8 cellular contexts compared by ENCODE assay signal in the genomic region with DNA sequence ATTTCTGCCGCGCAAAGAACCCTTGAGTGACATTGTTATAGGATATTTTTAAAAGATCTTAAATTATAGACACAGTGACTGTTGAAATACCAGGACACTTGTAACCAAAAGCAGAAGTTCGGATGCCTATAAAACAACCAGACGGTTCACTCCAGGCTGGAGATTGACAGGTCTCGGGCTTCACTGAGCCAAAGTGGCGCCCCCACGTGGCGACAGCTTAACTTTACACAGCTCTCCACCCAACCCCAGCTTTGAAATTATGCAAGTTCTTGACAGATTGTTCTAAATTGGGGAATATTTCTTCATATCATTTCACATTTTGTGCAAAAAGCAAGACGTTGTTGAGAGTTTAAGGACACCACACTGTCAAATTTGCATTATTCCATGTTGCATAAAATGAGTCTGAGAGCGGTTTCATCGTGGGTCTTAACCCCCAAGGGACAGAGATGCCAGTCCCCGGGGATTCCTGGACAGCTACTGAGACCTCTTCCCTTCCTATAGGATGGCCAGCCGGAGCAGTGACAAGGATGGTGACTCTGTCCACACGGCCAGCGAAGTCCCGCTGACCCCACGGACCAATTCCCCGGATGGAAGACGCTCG. TPM values are rescaled to one million over a fixed set of nuclear protein-coding genes. Genes with fewer than 3 reads are reported as not detected.
DNase-seq lines count a peak whose midpoint lies in the region; ATAC-seq and TF ChIP-seq lines count a peak whose summit lies in the region.

No MANE protein-coding gene starts in this region.

- peak; percentile 75 for DNase-seq in Calu3
- DNase-seq in HFF-Myc (ENCODE audit: extremely low read depth, low read depth) = no peak
- DNase-seq in dermis microvascular lymphatic vessel endothelial cell (ENCODE audit: low read depth in 2 of 2) = peak; percentile 30 to 60
- DNase-seq in medulla oblongata (ENCODE audit: extremely low spot score) = peak; percentile 68
- peak in 1 of 2 donors; percentile 78 for DNase-seq in suprapubic skin (ENCODE audit: low spot score in 2 of 2)
- DNase-seq in activated CD4-positive, CD25-positive, alpha-beta regulatory T cell (lab: John Stamatoyannopoulos, UW) = no peak

- TF ChIP-seq CTCF in Calu3 (IDR thresholded peaks at IDR 0.05; ENCODE audit: unreplicated experiment) (peak; percentile 64), HFF-Myc (IDR thresholded peaks at IDR 0.05; ENCODE audit: low read depth, low read length, missing control alignments) (peak; percentile 79), suprapubic skin (IDR thresholded peaks at IDR 0.05) (peak; percentile 71)

- H3K4me1 Mint-ChIP-seq in Calu3 (ENCODE audit: low read depth, unreplicated experiment) = peaks cover 21% of the 10 kb centered on the region

- 55% methylated on average over 20 of the region's 20 CpGs for WGBS in suprapubic skin

- no peaks in the 10 kb centered on the region for H3K36me3 ChIP-seq in suprapubic skin

- no peaks in the 10 kb centered on the region for H3K9me3 ChIP-seq in suprapubic skin

- H3K27ac ChIP-seq in suprapubic skin = no peak overlapping the region

- H3K9me3 Mint-ChIP-seq in Calu3 (ENCODE audit: low read depth, unreplicated experiment) = no peaks in the 10 kb centered on the region

- no peak overlapping the region for H3K4me3 Mint-ChIP-seq in Calu3 (ENCODE audit: low read depth, unreplicated experiment)

- H3K27me3 Mint-ChIP-seq in Calu3 (ENCODE audit: unreplicated experiment) = no peaks in the 10 kb centered on the region

- H3K36me3 Mint-ChIP-seq in Calu3 (ENCODE audit: insufficient read depth, unreplicated experiment) = peaks cover 11% of the 10 kb centered on the region

- no TSS peak for BruUV-seq in Calu3 (replicated peaks; lab: Mats Ljungman, UMichigan)

- TF ChIP-seq POLR2A in suprapubic skin (IDR thresholded peaks at IDR 0.05) = no peak

- no peak overlapping the region for H3K27ac Mint-ChIP-seq in Calu3 (ENCODE audit: unreplicated experiment)

- H3K4me3 ChIP-seq in HFF-Myc (replicated peaks; ENCODE audit: low read depth, low read length) = no peak overlapping the region
- no peak overlapping the region for H3K4me3 ChIP-seq in suprapubic skin

- CTCF ChIA-PET in Calu3 (lab: Charles Lee) = interaction anchor here (0.7 to 1.3 kb wide), 6 partner anchors 61 to 252 kb away, joined by 3 to 10 read pairs (median 3); no protein-coding TSS in a partner anchor

- no peaks in the 10 kb centered on the region for H3K27me3 ChIP-seq in suprapubic skin

- no peak for TF ChIP-seq EP300 in suprapubic skin (IDR thresholded peaks at IDR 0.05)

- intact Hi-C loops in Calu3 (cut with micrococcal nuclease; ENCODE audit: unreplicated experiment) = loop anchor here (5.0 kb wide), 1 partner anchor 197 kb away; no protein-coding TSS in a partner anchor

- ATAC-seq in SK-N-SH treated with all-trans-retinoic acid at 6 μM for 48 hours (peak; percentile 88), GM18519 (IDR thresholded peaks at IDR 0.05; ENCODE audit: low FRiP score, unreplicated experiment) (no peak)

- H3K4me1 ChIP-seq in suprapubic skin = no peaks in the 10 kb centered on the region

TF ChIP-seq in SK-N-SH treated with all-trans-retinoic acid at 6 μM for 48 hours, 23 proteins besides CTCF, POLR2A, EP300 and RAD21:
- TF ChIP-seq ZNF8 (CRISPR knock-in tag; IDR thresholded peaks at IDR 0.05) (no peak), BACH2 (CRISPR knock-in tag; IDR thresholded peaks at IDR 0.05; ENCODE audit: borderline replicate concordance) (no peak), OSR1 (CRISPR knock-in tag; IDR thresholded peaks at IDR 0.05) (no peak), SNAI2 (CRISPR knock-in tag; IDR thresholded peaks at IDR 0.05) (no peak), ZNF70 (CRISPR knock-in tag; IDR thresholded peaks at IDR 0.05) (no peak), GLIS3 (CRISPR knock-in tag; IDR thresholded peaks at IDR 0.05) (no peak), RARB (CRISPR knock-in tag; IDR thresholded peaks at IDR 0.05) (no peak), POU6F1 (CRISPR knock-in tag; IDR thresholded peaks at IDR 0.05; ENCODE audit: borderline replicate concordance, low read depth) (no peak), ARNTL (CRISPR knock-in tag; IDR thresholded peaks at IDR 0.05; ENCODE audit: borderline replicate concordance, low read depth) (no peak), ZC3H10 (CRISPR knock-in tag; IDR thresholded peaks at IDR 0.05) (no peak), TOX (CRISPR knock-in tag; IDR thresholded peaks at IDR 0.05; ENCODE audit: borderline replicate concordance) (no peak)
- TF ChIP-seq, protein P1, sequence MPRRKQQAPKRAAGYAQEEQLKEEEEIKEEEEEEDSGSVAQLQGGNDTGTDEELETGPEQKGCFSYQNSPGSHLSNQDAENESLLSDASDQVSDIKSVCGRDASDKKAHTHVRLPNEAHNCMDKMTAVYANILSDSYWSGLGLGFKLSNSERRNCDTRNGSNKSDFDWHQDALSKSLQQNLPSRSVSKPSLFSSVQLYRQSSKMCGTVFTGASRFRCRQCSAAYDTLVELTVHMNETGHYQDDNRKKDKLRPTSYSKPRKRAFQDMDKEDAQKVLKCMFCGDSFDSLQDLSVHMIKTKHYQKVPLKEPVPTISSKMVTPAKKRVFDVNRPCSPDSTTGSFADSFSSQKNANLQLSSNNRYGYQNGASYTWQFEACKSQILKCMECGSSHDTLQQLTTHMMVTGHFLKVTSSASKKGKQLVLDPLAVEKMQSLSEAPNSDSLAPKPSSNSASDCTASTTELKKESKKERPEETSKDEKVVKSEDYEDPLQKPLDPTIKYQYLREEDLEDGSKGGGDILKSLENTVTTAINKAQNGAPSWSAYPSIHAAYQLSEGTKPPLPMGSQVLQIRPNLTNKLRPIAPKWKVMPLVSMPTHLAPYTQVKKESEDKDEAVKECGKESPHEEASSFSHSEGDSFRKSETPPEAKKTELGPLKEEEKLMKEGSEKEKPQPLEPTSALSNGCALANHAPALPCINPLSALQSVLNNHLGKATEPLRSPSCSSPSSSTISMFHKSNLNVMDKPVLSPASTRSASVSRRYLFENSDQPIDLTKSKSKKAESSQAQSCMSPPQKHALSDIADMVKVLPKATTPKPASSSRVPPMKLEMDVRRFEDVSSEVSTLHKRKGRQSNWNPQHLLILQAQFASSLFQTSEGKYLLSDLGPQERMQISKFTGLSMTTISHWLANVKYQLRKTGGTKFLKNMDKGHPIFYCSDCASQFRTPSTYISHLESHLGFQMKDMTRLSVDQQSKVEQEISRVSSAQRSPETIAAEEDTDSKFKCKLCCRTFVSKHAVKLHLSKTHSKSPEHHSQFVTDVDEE (CRISPR knock-in tag; IDR thresholded peaks at IDR 0.05) = no peak

RNA-seq across cellular contexts. Expression of gene SYT17, which starts 11.9 kb away (rescaled TPM):
- total RNA-seq in Calu3 (2022) (10.6 and 16.6 TPM in 2 replicates), dermis microvascular lymphatic vessel endothelial cell (1.3 and 3.7 TPM in 2 replicates), suprapubic skin (10 to 100 TPM in 2 of 4 donors, 1 to 10 TPM in 2; 2.5 to 27.6 (median 9.7) TPM)

Comparison
In these comparisons a context has a peak if more than half of its experiments do, and no peak if none do; other contexts are left out.
1. DNase-seq: peak in Calu3 (single experiment), dermis microvascular lymphatic vessel endothelial cell (2 of 2) and medulla oblongata (single experiment); none in HFF-Myc (single experiment) and activated CD4-positive, CD25-positive, alpha-beta regulatory T cell (0 of 4).
2. Peak in every context shown above with its lines, with median percentiles within 50 percentile points of each other: CTCF ChIP-seq.